In genomic region chr16:27373312-27373711, GRCh38 we compare ENCODE assay signal across 26 cellular contexts. TPM values are rescaled to one million over a fixed set of nuclear protein-coding genes. Genes with fewer than 3 reads are reported as not detected.
"Had no signal": no experiment of that assay in that cellular context is flagged by ENCODE, and none has a peak within 500 bp of the region (broad histone marks: within the 10 kb centered on the region; RNA-seq: fewer than 3 reads in every experiment).

No MANE protein-coding gene starts in this region.

- H3K4me1 ChIP-seq: ascending aorta, body of pancreas, SJSA1 had no signal

- H3K27me3 ChIP-seq: ascending aorta, body of pancreas, SJSA1 had no signal

- DNase-seq: activated CD4-positive, alpha-beta T cell treated with anti-CD3 and anti-CD28 coated beads, Interleukin-2, amount 50 U/mL, for 4 hours; activated CD4-positive, CD25-positive, alpha-beta regulatory T cell treated with anti-CD3 and anti-CD28 coated beads, Interleukin-2, amount 50 U/mL, for 72 hours; activated T-cell treated with anti-CD3 and anti-CD28 coated beads, Interleukin-2, amount 50 U/mL, for 4 hours; amniotic stem cell; body of pancreas; central memory CD4-positive, alpha-beta T cell; NCI-H1092 treated with DMSO at 0.1 percent for 48 hours; NCI-H1417 treated with DMSO at 0.1 percent for 48 hours; NCI-H1694; NCI-H2029; NCI-H2107; NCI-H2171 treated with DMSO at 0.1 percent for 48 hours; NCI-H226; NCI-H510A; NCI-H526 treated with DMSO at 0.1 percent for 48 hours; NCI-H82; NK-92 treated with Interleukin-12 subunit alpha and Interleukin-12 subunit beta, amount 100 ng/mL, for 24 hours; PC-3; SHP77; T-helper 9 cell had no signal

- FAIRE-seq: bronchial epithelial cell, RCC 7860 had no signal

- H3K27ac ChIP-seq: ascending aorta, body of pancreas, SJSA1 had no signal

- H3K4me3 ChIP-seq: ascending aorta, body of pancreas, SJSA1 had no signal

- H3K9me3 ChIP-seq: ascending aorta, body of pancreas, SJSA1 had no signal

- H3K36me3 ChIP-seq: ascending aorta, SJSA1 had no signal

- ATAC-seq: body of pancreas, PC-3, SK-N-SH treated with all-trans-retinoic acid at 6 μM for 48 hours, WTC11 had no signal

RNA-seq across cellular contexts. Expression of gene IL21R, which starts 28.7 kb away (rescaled TPM):
- total RNA-seq: bronchial epithelial cell had no signal
